8 cellular contexts compared by ENCODE assay signal in the genomic region with DNA sequence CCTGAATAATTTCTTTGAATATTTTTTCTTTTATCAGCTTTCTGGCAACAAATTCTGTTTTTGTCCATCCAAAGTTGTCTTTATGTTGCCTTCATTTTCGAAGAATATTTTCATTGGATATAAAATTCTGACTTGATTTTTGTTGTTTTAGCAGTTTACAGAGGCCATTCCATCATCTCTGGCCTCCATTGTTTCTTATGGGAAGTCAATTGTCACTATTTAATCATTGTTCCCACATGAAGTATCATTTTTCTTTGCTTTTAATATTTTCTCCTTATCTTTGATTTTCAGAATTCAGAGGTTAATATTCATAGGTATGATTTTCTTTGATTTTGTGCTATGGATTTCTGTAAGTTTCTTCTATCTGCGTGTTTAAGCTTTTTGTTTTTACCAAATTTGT.
"Had no signal": no experiment of that assay in that cellular context is flagged by ENCODE, and none has a peak within 500 bp of the region (broad histone marks: within the 10 kb centered on the region; RNA-seq: fewer than 3 reads in every experiment).

No MANE protein-coding gene starts in this region.

- H3K27ac Mint-ChIP-seq: IgD-negative memory B cell had no signal

- H3K4me2 ChIP-seq: KMS-11 had no signal

- H3K27ac ChIP-seq: HL-60, KMS-11 had no signal

- H3K4me3 Mint-ChIP-seq: IgD-negative memory B cell had no signal

- FAIRE-seq: HTR-8/SVneo, K562 had no signal

- H3K36me3 Mint-ChIP-seq: IgD-negative memory B cell had no signal

- ATAC-seq: K562 had no signal

- H3K9ac ChIP-seq: KMS-11 had no signal

- DNase-seq: IMR-90, KBM-7, KG1 had no signal

- H3K4me1 Mint-ChIP-seq: IgD-negative memory B cell had no signal

- H3K4me3 ChIP-seq: K562 had no signal
